ENCODE assay signal across 1 cellular context in genomic region chr12:21773263-21773741, GRCh38.
TF ChIP-seq lines count a peak whose summit lies in the region.

No MANE protein-coding gene starts in this region.

TF ChIP-seq in K562, 482 proteins besides CTCF, POLR2A, EP300 and RAD21 (continued from another document):
- TF ChIP-seq, protein P1, sequence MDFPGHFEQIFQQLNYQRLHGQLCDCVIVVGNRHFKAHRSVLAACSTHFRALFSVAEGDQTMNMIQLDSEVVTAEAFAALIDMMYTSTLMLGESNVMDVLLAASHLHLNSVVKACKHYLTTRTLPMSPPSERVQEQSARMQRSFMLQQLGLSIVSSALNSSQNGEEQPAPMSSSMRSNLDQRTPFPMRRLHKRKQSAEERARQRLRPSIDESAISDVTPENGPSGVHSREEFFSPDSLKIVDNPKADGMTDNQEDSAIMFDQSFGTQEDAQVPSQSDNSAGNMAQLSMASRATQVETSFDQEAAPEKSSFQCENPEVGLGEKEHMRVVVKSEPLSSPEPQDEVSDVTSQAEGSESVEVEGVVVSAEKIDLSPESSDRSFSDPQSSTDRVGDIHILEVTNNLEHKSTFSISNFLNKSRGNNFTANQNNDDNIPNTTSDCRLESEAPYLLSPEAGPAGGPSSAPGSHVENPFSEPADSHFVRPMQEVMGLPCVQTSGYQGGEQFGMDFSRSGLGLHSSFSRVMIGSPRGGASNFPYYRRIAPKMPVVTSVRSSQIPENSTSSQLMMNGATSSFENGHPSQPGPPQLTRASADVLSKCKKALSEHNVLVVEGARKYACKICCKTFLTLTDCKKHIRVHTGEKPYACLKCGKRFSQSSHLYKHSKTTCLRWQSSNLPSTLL (IDR thresholded peaks at IDR 0.05), result no peak
- no peak for TF ChIP-seq MIER1 (IDR thresholded peaks at IDR 0.05; ENCODE audit: low read depth)
